ENCODE assay signal across 1 cellular context in genomic region chr2:113167115-113167932, GRCh38.
TF ChIP-seq lines count a peak whose summit lies in the region.

No MANE protein-coding gene starts in this region.

TF ChIP-seq in HepG2, 621 proteins besides CTCF, POLR2A, EP300 and RAD21 (continued from another document and continues in another):
- peak; percentile 95; the same call in 1 of the 2 replicates for TF ChIP-seq KIAA2018 (CRISPR knock-in tag; IDR thresholded peaks at IDR 0.05; ENCODE audit: borderline replicate concordance)
- TF ChIP-seq DNMT3B (CRISPR knock-in tag; conservative IDR thresholded peaks at IDR 0.05): no peak
- peak; percentile 98 for TF ChIP-seq GATAD2A (CRISPR knock-in tag; IDR thresholded peaks at IDR 0.05)
- TF ChIP-seq ZNF17 (CRISPR knock-in tag; IDR thresholded peaks at IDR 0.05): no peak
- peak; percentile 88 for TF ChIP-seq ZFP90 (CRISPR knock-in tag; IDR thresholded peaks at IDR 0.05; ENCODE audit: borderline replicate concordance)
- peak; percentile 90 for TF ChIP-seq ZNF317 (CRISPR knock-in tag; IDR thresholded peaks at IDR 0.05)
- TF ChIP-seq FOXJ3 (CRISPR knock-in tag; IDR thresholded peaks at IDR 0.05; ENCODE audit: borderline replicate concordance): peak; percentile 94; the same call in 1 of the 2 replicates
- TF ChIP-seq TIGD3 (CRISPR knock-in tag; IDR thresholded peaks at IDR 0.05; ENCODE audit: borderline replicate concordance): peak; percentile 88; the same call in 1 of the 2 replicates
- TF ChIP-seq ZSCAN29 (CRISPR knock-in tag; conservative IDR thresholded peaks at IDR 0.05): peak; percentile 93
- TF ChIP-seq TARDBP (CRISPR knock-in tag; IDR thresholded peaks at IDR 0.05): peak; percentile 94
- TF ChIP-seq NFIC (IDR thresholded peaks at IDR 0.05; ENCODE audit: low read length): 0 out of 2 replicates have a peak, but pooled peaks have one; percentile 35
- TF ChIP-seq ZNF703 (CRISPR knock-in tag; IDR thresholded peaks at IDR 0.05; ENCODE audit: borderline replicate concordance): peak; percentile 86; the same call in 1 of the 2 replicates
- TF ChIP-seq CBFB (CRISPR knock-in tag; IDR thresholded peaks at IDR 0.05): no peak
- no peak for TF ChIP-seq RELA (CRISPR knock-in tag; IDR thresholded peaks at IDR 0.05)
- TF ChIP-seq BORCS8-MEF2B (CRISPR knock-in tag; IDR thresholded peaks at IDR 0.05): peak; percentile 97
- TF ChIP-seq ZNF44 (CRISPR knock-in tag; IDR thresholded peaks at IDR 0.05): peak; percentile 35; the same call in 1 of the 2 replicates
- TF ChIP-seq MEIS1 (CRISPR knock-in tag; IDR thresholded peaks at IDR 0.05; ENCODE audit: borderline replicate concordance): peak; percentile 99
- peak; percentile 92 for TF ChIP-seq RCOR2 (CRISPR knock-in tag; IDR thresholded peaks at IDR 0.05)
- TF ChIP-seq ZNF414 (CRISPR knock-in tag; IDR thresholded peaks at IDR 0.05): peak; percentile 98
- TF ChIP-seq FOXK1 (CRISPR knock-in tag; IDR thresholded peaks at IDR 0.05; ENCODE audit: borderline replicate concordance, low read depth): peak; percentile 97
- TF ChIP-seq PCBP2 (optimal IDR thresholded peaks at IDR 0.05; ENCODE audit: low read depth, low read length, poor library complexity, severe bottlenecking): no peak
- TF ChIP-seq MNT (IDR thresholded peaks at IDR 0.05): peak; percentile 94
- 0 out of 2 replicates have a peak, but pooled peaks have one; percentile 50 for TF ChIP-seq ZNF629 (CRISPR knock-in tag; conservative IDR thresholded peaks at IDR 0.05)
- peak; percentile 87 for TF ChIP-seq TGIF2 (CRISPR knock-in tag; IDR thresholded peaks at IDR 0.05)
- TF ChIP-seq LBX2 (CRISPR knock-in tag; IDR thresholded peaks at IDR 0.05; ENCODE audit: borderline replicate concordance): peak; percentile 62; the same call in 1 of the 2 replicates
- peak in 1 of 2 experiments; percentile 88; a peak in 2 of 4 replicates for TF ChIP-seq KLF16 (CRISPR knock-in tag; IDR thresholded peaks at IDR 0.05)
- peak; percentile 99 for TF ChIP-seq ZNF292 (CRISPR knock-in tag; IDR thresholded peaks at IDR 0.05; ENCODE audit: borderline replicate concordance, low read depth)
- peak; percentile 96 for TF ChIP-seq TFDP2 (CRISPR knock-in tag; IDR thresholded peaks at IDR 0.05)
- peak; percentile 93; the same call in 1 of the 2 replicates for TF ChIP-seq ZNF614 (CRISPR knock-in tag; IDR thresholded peaks at IDR 0.05; ENCODE audit: borderline replicate concordance)
- TF ChIP-seq ZNF790 (CRISPR knock-in tag; IDR thresholded peaks at IDR 0.05; ENCODE audit: borderline replicate concordance): peak; percentile 91; the same call in 1 of the 2 replicates
- peak; percentile 37 for TF ChIP-seq SOX13 (IDR thresholded peaks at IDR 0.05)
- peak in 1 of 2 experiments; percentile 88; a peak in 2 of 4 replicates for TF ChIP-seq SOX13 (CRISPR knock-in tag; conservative IDR thresholded peaks at IDR 0.05 in 1 of 2, IDR thresholded peaks at IDR 0.05 in 1 of 2)
- peak; percentile 93 for TF ChIP-seq POGK (CRISPR knock-in tag; conservative IDR thresholded peaks at IDR 0.05)
- peak; percentile 98 for TF ChIP-seq ARID5B (CRISPR knock-in tag; IDR thresholded peaks at IDR 0.05)
- no peak for TF ChIP-seq NR1H2 (CRISPR knock-in tag; IDR thresholded peaks at IDR 0.05; ENCODE audit: borderline replicate concordance, low read depth)
- TF ChIP-seq ZNF230 (CRISPR knock-in tag; IDR thresholded peaks at IDR 0.05): peak; percentile 95
- peak; percentile 99; the same call in 1 of the 2 replicates for TF ChIP-seq NFKB2 (CRISPR knock-in tag; IDR thresholded peaks at IDR 0.05; ENCODE audit: borderline replicate concordance)
